9 cellular contexts compared by ENCODE assay signal in genomic region chrX:119617511-119618164, GRCh38. TPM values are rescaled to one million over a fixed set of nuclear protein-coding genes. Genes with fewer than 3 reads are reported as not detected.
DNase-seq lines count a peak whose midpoint lies in the region; ATAC-seq lines count a peak whose summit lies in the region.
"Had no signal": no experiment of that assay in that cellular context is flagged by ENCODE, and none has a peak within 500 bp of the region (broad histone marks: within the 10 kb centered on the region; RNA-seq: fewer than 3 reads in every experiment).

No MANE protein-coding gene starts in this region.

- H3K27me3 ChIP-seq in naive thymus-derived CD4-positive, alpha-beta T cell (ENCODE audit: control insufficient read depth in 2 of 2, insufficient read depth in 2 of 2, low read length in 2 of 2), result no peaks in the 10 kb centered on the region
- H3K27me3 ChIP-seq: colonic mucosa had no signal

- H3K27ac Mint-ChIP-seq in naive thymus-derived CD4-positive, alpha-beta T cell, result peak overlapping the region in 4 of 9 donors; percentile 21 to 67 (median 50)
- H3K27ac Mint-ChIP-seq in activated T-cell treated with anti-CD3 and anti-CD28 coated beads, Interleukin-2, amount 50 U/mL, for 72 hours, result no peak overlapping the region

- POLR2A ChIA-PET in naive thymus-derived CD4-positive, alpha-beta T cell (lab: Charles Lee), result interaction anchor here (0.6 to 3.5 kb wide), 2 partner anchors 12 to 47 kb away, joined by 3 to 13 read pairs; partner anchors contain the start of gene NKRF

- no peak overlapping the region for H3K4me3 Mint-ChIP-seq in naive thymus-derived CD4-positive, alpha-beta T cell
- no peak overlapping the region for H3K4me3 Mint-ChIP-seq in activated T-cell treated with anti-CD3 and anti-CD28 coated beads, Interleukin-2, amount 50 U/mL, for 72 hours

- DNase-seq in NAMALWA (ENCODE audit: low spot score) (peak; percentile 69), NCI-H774 (lab: John Stamatoyannopoulos, UW) (no peak), head of caudate nucleus (no peak), cerebellar cortex (ENCODE audit: low spot score) (no peak)
- DNase-seq in naive thymus-derived CD4-positive, alpha-beta T cell, result no peak
- no peak for DNase-seq in activated T-cell treated with anti-CD3 and anti-CD28 coated beads, Interleukin-2, amount 50 U/mL, for 72 hours
- DNase-seq: colonic mucosa had no signal

- ATAC-seq in GM18907 (IDR thresholded peaks at IDR 0.05; ENCODE audit: unreplicated experiment), result peak; percentile 77
- ATAC-seq in HG02610 (IDR thresholded peaks at IDR 0.05; ENCODE audit: unreplicated experiment), result peak; percentile 63
- peak; percentile 27 for ATAC-seq in naive thymus-derived CD4-positive, alpha-beta T cell
- ATAC-seq in activated T-cell treated with anti-CD3 and anti-CD28 coated beads, Interleukin-2, amount 50 U/mL, for 72 hours (replicated peaks in 1 of 2), result no peak

- H3K4me1 Mint-ChIP-seq in naive thymus-derived CD4-positive, alpha-beta T cell, result peaks cover 0 to 14% (median 5%) of the 10 kb centered on the region in 7 donors
- H3K4me1 Mint-ChIP-seq in activated T-cell treated with anti-CD3 and anti-CD28 coated beads, Interleukin-2, amount 50 U/mL, for 72 hours (ENCODE audit: low read depth), result no peaks in the 10 kb centered on the region

- no peak overlapping the region for H3K4me3 ChIP-seq in naive thymus-derived CD4-positive, alpha-beta T cell (ENCODE audit: low read length)
- H3K4me3 ChIP-seq: colonic mucosa had no signal

- peaks cover 0 to 23% (median 0%) of the 10 kb centered on the region in 3 experiments for H3K36me3 ChIP-seq in naive thymus-derived CD4-positive, alpha-beta T cell (ENCODE audit: control insufficient read depth in 2 of 3, insufficient read depth in 3 of 3, low read length in 3 of 3)
- H3K36me3 ChIP-seq: colonic mucosa had no signal

- peaks cover 0 to 17% (median 5%) of the 10 kb centered on the region in 5 donors for H3K36me3 Mint-ChIP-seq in naive thymus-derived CD4-positive, alpha-beta T cell
- peaks cover 0 to 12% of the 10 kb centered on the region in 2 donors for H3K36me3 Mint-ChIP-seq in activated T-cell treated with anti-CD3 and anti-CD28 coated beads, Interleukin-2, amount 50 U/mL, for 72 hours (ENCODE audit: insufficient read depth in 2 of 2)

- H3K9me3 ChIP-seq in naive thymus-derived CD4-positive, alpha-beta T cell (ENCODE audit: control insufficient read depth in 2 of 3, low read length in 3 of 3), result no peaks in the 10 kb centered on the region
- H3K9me3 ChIP-seq: colonic mucosa had no signal

- no peaks in the 10 kb centered on the region for H3K4me1 ChIP-seq in naive thymus-derived CD4-positive, alpha-beta T cell (ENCODE audit: control insufficient read depth in 2 of 2, insufficient read depth in 2 of 2, low read length in 2 of 2)
- H3K4me1 ChIP-seq: colonic mucosa had no signal

- no peak overlapping the region for H3K27ac ChIP-seq in naive thymus-derived CD4-positive, alpha-beta T cell (ENCODE audit: low read depth, low read length)
- H3K27ac ChIP-seq: colonic mucosa had no signal

- H3K27me3 Mint-ChIP-seq in naive thymus-derived CD4-positive, alpha-beta T cell, result no peaks in the 10 kb centered on the region
- H3K27me3 Mint-ChIP-seq in activated T-cell treated with anti-CD3 and anti-CD28 coated beads, Interleukin-2, amount 50 U/mL, for 72 hours (ENCODE audit: low read depth), result no peaks in the 10 kb centered on the region

- CTCF ChIA-PET in naive thymus-derived CD4-positive, alpha-beta T cell (lab: Charles Lee), result interaction anchor here (0.6 to 2.0 kb wide), 3 partner anchors 112 to 200 kb away, joined by 4 to 5 read pairs (median 4); no protein-coding TSS in a partner anchor

- H3K9me3 Mint-ChIP-seq in naive thymus-derived CD4-positive, alpha-beta T cell, result peaks cover 0 to 4% (median 0%) of the 10 kb centered on the region in 11 donors
- no peaks in the 10 kb centered on the region for H3K9me3 Mint-ChIP-seq in activated T-cell treated with anti-CD3 and anti-CD28 coated beads, Interleukin-2, amount 50 U/mL, for 72 hours

- intact Hi-C loops in naive thymus-derived CD4-positive, alpha-beta T cell (cut with micrococcal nuclease), result no loop called here
- intact Hi-C loops in head of caudate nucleus (cut with DNase I), result no loop called here

RNA-seq across cellular contexts. Expression of gene NKRF, which starts 11.4 kb away (rescaled TPM):
- 10 to 100 TPM in 4 of 5 experiments, 1 to 10 TPM in 1; 9.9 to 16.4 (median 14.0) TPM for total RNA-seq in naive thymus-derived CD4-positive, alpha-beta T cell
- polyA plus RNA-seq in naive thymus-derived CD4-positive, alpha-beta T cell, result 1 to 10 TPM; 5.2 to 8.1 TPM
- 10 to 100 TPM; 15.9 to 18.8 TPM for total RNA-seq in activated T-cell treated with anti-CD3 and anti-CD28 coated beads, Interleukin-2, amount 50 U/mL, for 72 hours

RNA-seq across cellular contexts. Expression of gene UBE2A, which starts 43.3 kb away (rescaled TPM):
- 10 to 100 TPM; 34.0 to 74.7 (median 60.2) TPM for total RNA-seq in naive thymus-derived CD4-positive, alpha-beta T cell
- polyA plus RNA-seq in naive thymus-derived CD4-positive, alpha-beta T cell, result 10 to 100 TPM; 23.9 to 30.7 TPM
- total RNA-seq in activated T-cell treated with anti-CD3 and anti-CD28 coated beads, Interleukin-2, amount 50 U/mL, for 72 hours, result 10 to 100 TPM; 75.6 to 84.8 TPM

RNA-seq across cellular contexts. Expression of gene STEEP1, which starts 52.4 kb away (rescaled TPM):
- total RNA-seq in naive thymus-derived CD4-positive, alpha-beta T cell, result 10 to 100 TPM; 19.9 to 21.8 (median 20.9) TPM
- 10 to 100 TPM; 13.3 to 22.2 TPM for polyA plus RNA-seq in naive thymus-derived CD4-positive, alpha-beta T cell
- total RNA-seq in activated T-cell treated with anti-CD3 and anti-CD28 coated beads, Interleukin-2, amount 50 U/mL, for 72 hours, result 10 to 100 TPM; 22.1 to 23.5 TPM

Comparison
In these comparisons a context has a peak if more than half of its experiments do, and no peak if none do; other contexts are left out.
1. ATAC-seq: peak in GM18907 (single experiment), HG02610 (single experiment) and naive thymus-derived CD4-positive, alpha-beta T cell (single experiment); none in activated T-cell treated with anti-CD3 and anti-CD28 coated beads, Interleukin-2, amount 50 U/mL, for 72 hours (0 of 2).